1 cellular context compared by ENCODE assay signal in the genomic region with DNA sequence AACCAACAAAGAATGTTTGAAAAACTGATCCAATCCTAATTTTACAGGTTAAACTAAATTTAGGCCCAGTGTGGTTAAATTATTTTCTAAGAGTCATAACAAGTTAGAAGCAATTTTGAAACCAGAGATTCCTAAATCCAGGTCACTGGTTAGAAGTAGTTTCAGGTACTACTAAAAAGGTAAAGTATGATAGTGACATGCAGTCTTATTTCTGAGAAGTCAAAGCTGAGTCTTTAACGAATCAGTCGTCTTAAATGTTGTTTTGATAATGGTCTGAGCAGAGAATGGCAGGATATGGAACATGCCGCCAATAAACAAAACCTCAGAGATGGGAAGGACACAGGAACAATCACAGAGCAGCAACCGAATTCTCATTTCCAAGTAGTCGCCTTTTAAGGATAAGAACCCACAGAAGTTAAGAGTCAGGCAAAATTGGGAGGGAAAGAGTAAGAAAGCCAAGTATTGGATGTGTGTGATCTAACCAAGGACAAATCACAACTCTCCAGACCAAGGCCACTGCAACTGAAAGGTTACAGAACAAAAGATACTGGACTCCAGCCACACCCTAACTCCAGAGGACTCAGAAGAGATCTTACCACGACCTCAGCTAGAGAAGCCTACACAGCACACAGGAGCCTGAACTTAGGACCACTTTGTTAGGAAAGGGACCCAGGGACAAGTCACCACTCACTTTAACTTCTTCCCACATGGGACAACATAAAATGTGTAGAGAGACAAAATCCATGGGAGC.
TF ChIP-seq lines count a peak whose summit lies in the region.

No MANE protein-coding gene starts in this region.

TF ChIP-seq in GM23338, 12 proteins besides CTCF, POLR2A, EP300 and RAD21:
- no peak for TF ChIP-seq POLR2AphosphoS5 (IDR thresholded peaks at IDR 0.05; ENCODE audit: low read depth)
- TF ChIP-seq ZNF114 (CRISPR knock-in tag; IDR thresholded peaks at IDR 0.05) = no peak
- TF ChIP-seq, protein P1, sequence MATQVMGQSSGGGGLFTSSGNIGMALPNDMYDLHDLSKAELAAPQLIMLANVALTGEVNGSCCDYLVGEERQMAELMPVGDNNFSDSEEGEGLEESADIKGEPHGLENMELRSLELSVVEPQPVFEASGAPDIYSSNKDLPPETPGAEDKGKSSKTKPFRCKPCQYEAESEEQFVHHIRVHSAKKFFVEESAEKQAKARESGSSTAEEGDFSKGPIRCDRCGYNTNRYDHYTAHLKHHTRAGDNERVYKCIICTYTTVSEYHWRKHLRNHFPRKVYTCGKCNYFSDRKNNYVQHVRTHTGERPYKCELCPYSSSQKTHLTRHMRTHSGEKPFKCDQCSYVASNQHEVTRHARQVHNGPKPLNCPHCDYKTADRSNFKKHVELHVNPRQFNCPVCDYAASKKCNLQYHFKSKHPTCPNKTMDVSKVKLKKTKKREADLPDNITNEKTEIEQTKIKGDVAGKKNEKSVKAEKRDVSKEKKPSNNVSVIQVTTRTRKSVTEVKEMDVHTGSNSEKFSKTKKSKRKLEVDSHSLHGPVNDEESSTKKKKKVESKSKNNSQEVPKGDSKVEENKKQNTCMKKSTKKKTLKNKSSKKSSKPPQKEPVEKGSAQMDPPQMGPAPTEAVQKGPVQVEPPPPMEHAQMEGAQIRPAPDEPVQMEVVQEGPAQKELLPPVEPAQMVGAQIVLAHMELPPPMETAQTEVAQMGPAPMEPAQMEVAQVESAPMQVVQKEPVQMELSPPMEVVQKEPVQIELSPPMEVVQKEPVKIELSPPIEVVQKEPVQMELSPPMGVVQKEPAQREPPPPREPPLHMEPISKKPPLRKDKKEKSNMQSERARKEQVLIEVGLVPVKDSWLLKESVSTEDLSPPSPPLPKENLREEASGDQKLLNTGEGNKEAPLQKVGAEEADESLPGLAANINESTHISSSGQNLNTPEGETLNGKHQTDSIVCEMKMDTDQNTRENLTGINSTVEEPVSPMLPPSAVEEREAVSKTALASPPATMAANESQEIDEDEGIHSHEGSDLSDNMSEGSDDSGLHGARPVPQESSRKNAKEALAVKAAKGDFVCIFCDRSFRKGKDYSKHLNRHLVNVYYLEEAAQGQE (IDR thresholded peaks at IDR 0.05; ENCODE audit: unreplicated experiment) = no peak
- TF ChIP-seq, protein P2, sequence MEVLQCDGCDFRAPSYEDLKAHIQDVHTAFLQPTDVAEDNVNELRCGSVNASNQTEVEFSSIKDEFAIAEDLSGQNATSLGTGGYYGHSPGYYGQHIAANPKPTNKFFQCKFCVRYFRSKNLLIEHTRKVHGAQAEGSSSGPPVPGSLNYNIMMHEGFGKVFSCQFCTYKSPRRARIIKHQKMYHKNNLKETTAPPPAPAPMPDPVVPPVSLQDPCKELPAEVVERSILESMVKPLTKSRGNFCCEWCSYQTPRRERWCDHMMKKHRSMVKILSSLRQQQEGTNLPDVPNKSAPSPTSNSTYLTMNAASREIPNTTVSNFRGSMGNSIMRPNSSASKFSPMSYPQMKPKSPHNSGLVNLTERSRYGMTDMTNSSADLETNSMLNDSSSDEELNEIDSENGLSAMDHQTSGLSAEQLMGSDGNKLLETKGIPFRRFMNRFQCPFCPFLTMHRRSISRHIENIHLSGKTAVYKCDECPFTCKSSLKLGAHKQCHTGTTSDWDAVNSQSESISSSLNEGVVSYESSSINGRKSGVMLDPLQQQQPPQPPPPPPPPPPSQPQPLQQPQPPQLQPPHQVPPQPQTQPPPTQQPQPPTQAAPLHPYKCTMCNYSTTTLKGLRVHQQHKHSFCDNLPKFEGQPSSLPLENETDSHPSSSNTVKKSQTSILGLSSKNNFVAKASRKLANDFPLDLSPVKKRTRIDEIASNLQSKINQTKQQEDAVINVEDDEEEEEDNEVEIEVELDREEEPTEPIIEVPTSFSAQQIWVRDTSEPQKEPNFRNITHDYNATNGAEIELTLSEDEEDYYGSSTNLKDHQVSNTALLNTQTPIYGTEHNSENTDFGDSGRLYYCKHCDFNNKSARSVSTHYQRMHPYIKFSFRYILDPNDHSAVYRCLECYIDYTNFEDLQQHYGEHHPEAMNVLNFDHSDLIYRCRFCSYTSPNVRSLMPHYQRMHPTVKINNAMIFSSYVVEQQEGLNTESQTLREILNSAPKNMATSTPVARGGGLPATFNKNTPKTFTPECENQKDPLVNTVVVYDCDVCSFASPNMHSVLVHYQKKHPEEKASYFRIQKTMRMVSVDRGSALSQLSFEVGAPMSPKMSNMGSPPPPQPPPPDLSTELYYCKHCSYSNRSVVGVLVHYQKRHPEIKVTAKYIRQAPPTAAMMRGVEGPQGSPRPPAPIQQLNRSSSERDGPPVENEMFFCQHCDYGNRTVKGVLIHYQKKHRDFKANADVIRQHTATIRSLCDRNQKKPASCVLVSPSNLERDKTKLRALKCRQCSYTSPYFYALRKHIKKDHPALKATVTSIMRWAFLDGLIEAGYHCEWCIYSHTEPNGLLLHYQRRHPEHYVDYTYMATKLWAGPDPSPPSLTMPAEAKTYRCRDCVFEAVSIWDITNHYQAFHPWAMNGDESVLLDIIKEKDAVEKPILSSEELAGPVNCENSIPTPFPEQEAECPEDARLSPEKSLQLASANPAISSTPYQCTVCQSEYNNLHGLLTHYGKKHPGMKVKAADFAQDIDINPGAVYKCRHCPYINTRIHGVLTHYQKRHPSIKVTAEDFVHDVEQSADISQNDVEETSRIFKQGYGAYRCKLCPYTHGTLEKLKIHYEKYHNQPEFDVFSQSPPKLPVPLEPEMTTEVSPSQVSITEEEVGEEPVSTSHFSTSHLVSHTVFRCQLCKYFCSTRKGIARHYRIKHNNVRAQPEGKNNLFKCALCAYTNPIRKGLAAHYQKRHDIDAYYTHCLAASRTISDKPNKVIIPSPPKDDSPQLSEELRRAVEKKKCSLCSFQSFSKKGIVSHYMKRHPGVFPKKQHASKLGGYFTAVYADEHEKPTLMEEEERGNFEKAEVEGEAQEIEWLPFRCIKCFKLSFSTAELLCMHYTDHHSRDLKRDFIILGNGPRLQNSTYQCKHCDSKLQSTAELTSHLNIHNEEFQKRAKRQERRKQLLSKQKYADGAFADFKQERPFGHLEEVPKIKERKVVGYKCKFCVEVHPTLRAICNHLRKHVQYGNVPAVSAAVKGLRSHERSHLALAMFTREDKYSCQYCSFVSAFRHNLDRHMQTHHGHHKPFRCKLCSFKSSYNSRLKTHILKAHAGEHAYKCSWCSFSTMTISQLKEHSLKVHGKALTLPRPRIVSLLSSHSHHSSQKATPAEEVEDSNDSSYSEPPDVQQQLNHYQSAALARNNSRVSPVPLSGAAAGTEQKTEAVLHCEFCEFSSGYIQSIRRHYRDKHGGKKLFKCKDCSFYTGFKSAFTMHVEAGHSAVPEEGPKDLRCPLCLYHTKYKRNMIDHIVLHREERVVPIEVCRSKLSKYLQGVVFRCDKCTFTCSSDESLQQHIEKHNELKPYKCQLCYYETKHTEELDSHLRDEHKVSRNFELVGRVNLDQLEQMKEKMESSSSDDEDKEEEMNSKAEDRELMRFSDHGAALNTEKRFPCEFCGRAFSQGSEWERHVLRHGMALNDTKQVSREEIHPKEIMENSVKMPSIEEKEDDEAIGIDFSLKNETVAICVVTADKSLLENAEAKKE (CRISPR knock-in tag; IDR thresholded peaks at IDR 0.05) = no peak
- TF ChIP-seq STAT1 (IDR thresholded peaks at IDR 0.05; ENCODE audit: unreplicated experiment) = no peak
- no peak for TF ChIP-seq EZH2phosphoT487 (IDR thresholded peaks at IDR 0.05; ENCODE audit: unreplicated experiment)
- TF ChIP-seq CREB1 (CRISPR knock-in tag; IDR thresholded peaks at IDR 0.05; ENCODE audit: low read depth) = no peak
- TF ChIP-seq NANOG (IDR thresholded peaks at IDR 0.05; ENCODE audit: borderline replicate concordance) = no peak
- TF ChIP-seq ZNF331 (CRISPR knock-in tag; IDR thresholded peaks at IDR 0.05; ENCODE audit: low read depth) = no peak
- TF ChIP-seq JUNB (IDR thresholded peaks at IDR 0.05; ENCODE audit: unreplicated experiment) = no peak
- TF ChIP-seq, protein P3, sequence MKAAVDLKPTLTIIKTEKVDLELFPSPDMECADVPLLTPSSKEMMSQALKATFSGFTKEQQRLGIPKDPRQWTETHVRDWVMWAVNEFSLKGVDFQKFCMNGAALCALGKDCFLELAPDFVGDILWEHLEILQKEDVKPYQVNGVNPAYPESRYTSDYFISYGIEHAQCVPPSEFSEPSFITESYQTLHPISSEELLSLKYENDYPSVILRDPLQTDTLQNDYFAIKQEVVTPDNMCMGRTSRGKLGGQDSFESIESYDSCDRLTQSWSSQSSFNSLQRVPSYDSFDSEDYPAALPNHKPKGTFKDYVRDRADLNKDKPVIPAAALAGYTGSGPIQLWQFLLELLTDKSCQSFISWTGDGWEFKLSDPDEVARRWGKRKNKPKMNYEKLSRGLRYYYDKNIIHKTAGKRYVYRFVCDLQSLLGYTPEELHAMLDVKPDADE (IDR thresholded peaks at IDR 0.05) = no peak
- TF ChIP-seq EZH2 (IDR thresholded peaks at IDR 0.05; ENCODE audit: low read depth, unreplicated experiment) = no peak
